In the genomic region with DNA sequence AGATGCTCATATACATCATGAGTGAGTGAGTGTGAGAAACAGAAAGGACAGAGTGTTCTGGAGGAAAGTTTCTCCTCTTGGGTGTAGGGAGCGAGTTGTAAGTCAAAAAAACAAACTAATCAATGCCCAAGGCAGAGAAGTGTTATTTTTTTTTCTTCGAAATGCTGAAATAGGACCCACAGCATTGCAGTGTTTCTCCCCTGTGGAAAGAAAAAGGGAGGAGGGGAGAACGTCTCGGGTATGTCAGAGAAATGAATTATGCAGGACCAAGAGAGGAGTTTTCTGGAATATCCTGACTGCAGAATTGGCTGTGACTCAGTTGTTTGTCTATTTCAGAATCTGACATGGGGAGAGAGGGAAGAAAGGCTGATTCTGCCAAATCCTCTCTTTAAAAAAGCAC, we compare ENCODE assay signal across 15 cellular contexts.
A peak's percentile ranks its signal among the peaks of the same experiment; 100 is the strongest.
DNase-seq lines count a peak whose midpoint lies in the region; ATAC-seq and TF ChIP-seq lines count a peak whose summit lies in the region.
"Had no signal": no experiment of that assay in that cellular context is flagged by ENCODE, and none has a peak within 500 bp of the region (broad histone marks: within the 10 kb centered on the region; RNA-seq: fewer than 3 reads in every experiment).

No MANE protein-coding gene starts in this region.

- ATAC-seq in SK-N-SH treated with all-trans-retinoic acid at 6 μM for 48 hours (peak; percentile 33), T-cell (replicated peaks in 1 of 4) (no peak)

- CTCF ChIA-PET in CD8-positive, alpha-beta memory T cell (lab: Charles Lee), result no interaction called here
- CTCF ChIA-PET in T-cell (lab: Charles Lee), result no interaction called here

- TF ChIP-seq EP300 in suprapubic skin (IDR thresholded peaks at IDR 0.05), result no peak

- H3K9me3 ChIP-seq in suprapubic skin, result no peaks in the 10 kb centered on the region
- no peaks in the 10 kb centered on the region for H3K9me3 ChIP-seq in CD8-positive, alpha-beta memory T cell (ENCODE audit: low read length)
- H3K9me3 ChIP-seq: MG63 had no signal

- no peaks in the 10 kb centered on the region for H3K27me3 ChIP-seq in suprapubic skin
- H3K27me3 ChIP-seq in CD8-positive, alpha-beta memory T cell (ENCODE audit: insufficient read depth, low read length, poor library complexity, severe bottlenecking), result no peaks in the 10 kb centered on the region
- H3K27me3 ChIP-seq: MG63 had no signal

- H3K36me3 ChIP-seq in suprapubic skin, result no peaks in the 10 kb centered on the region
- H3K36me3 ChIP-seq in CD8-positive, alpha-beta memory T cell (ENCODE audit: insufficient read depth, low read length), result no peaks in the 10 kb centered on the region
- H3K36me3 ChIP-seq: MG63 had no signal

- no peak overlapping the region for H3K4me3 ChIP-seq in suprapubic skin
- no peak overlapping the region for H3K4me3 ChIP-seq in CD8-positive, alpha-beta memory T cell (ENCODE audit: low read length)
- H3K4me3 ChIP-seq: MG63 had no signal

- no peak overlapping the region for H3K27ac Mint-ChIP-seq in CD8-positive, alpha-beta memory T cell
- no peak overlapping the region for H3K27ac Mint-ChIP-seq in T-cell
- H3K27ac Mint-ChIP-seq: activated naive CD8-positive, alpha-beta T cell had no signal

- DNase-seq in medulla oblongata (ENCODE audit: extremely low spot score), result peak; percentile 35
- no peak for DNase-seq in suprapubic skin (ENCODE audit: low spot score in 2 of 2)
- no peak for DNase-seq in CD8-positive, alpha-beta memory T cell
- DNase-seq in NCI-H2196 (lab: John Stamatoyannopoulos, UW; ENCODE audit: unreplicated experiment), result no peak
- no peak for DNase-seq in T-cell
- DNase-seq: activated CD4-positive, alpha-beta T cell treated with anti-CD3 and anti-CD28 coated beads, Interleukin-2, amount 50 U/mL, for 48 hours; activated T-cell treated with anti-CD3 and anti-CD28 coated beads, Interleukin-2, amount 50 U/mL, for 24 hours; DMS53; H7; mesendoderm; MG63; NCI-H187 treated with DMSO at 0.1 percent for 48 hours had no signal

- 52% methylated on average over 4 of the region's 4 CpGs for WGBS in suprapubic skin

- peaks cover 2 to 17% of the 10 kb centered on the region in 2 donors for H3K27me3 Mint-ChIP-seq in CD8-positive, alpha-beta memory T cell
- peaks cover 7 to 11% of the 10 kb centered on the region in 2 donors for H3K27me3 Mint-ChIP-seq in T-cell

- no peak overlapping the region for H3K4me3 Mint-ChIP-seq in CD8-positive, alpha-beta memory T cell
- no peak overlapping the region for H3K4me3 Mint-ChIP-seq in T-cell
- H3K4me3 Mint-ChIP-seq: activated naive CD8-positive, alpha-beta T cell; activated T-cell treated with anti-CD3 and anti-CD28 coated beads, Interleukin-2, amount 50 U/mL, for 24 hours had no signal

- no peaks in the 10 kb centered on the region for H3K36me3 Mint-ChIP-seq in CD8-positive, alpha-beta memory T cell
- H3K36me3 Mint-ChIP-seq in T-cell, result no peaks in the 10 kb centered on the region

- peaks cover 2% of the 10 kb centered on the region for H3K4me1 ChIP-seq in suprapubic skin
- H3K4me1 ChIP-seq in CD8-positive, alpha-beta memory T cell (ENCODE audit: insufficient read depth, low read length), result no peaks in the 10 kb centered on the region

- no peak for TF ChIP-seq POLR2A in suprapubic skin (IDR thresholded peaks at IDR 0.05)

- POLR2A ChIA-PET in CD8-positive, alpha-beta memory T cell (lab: Charles Lee), result no interaction called here
- POLR2A ChIA-PET in T-cell (lab: Charles Lee), result no interaction called here

- H3K4me1 Mint-ChIP-seq in CD8-positive, alpha-beta memory T cell, result no peaks in the 10 kb centered on the region
- no peaks in the 10 kb centered on the region for H3K4me1 Mint-ChIP-seq in T-cell

- no peak for TF ChIP-seq CTCF in suprapubic skin (IDR thresholded peaks at IDR 0.05)

- H3K9me3 Mint-ChIP-seq in CD8-positive, alpha-beta memory T cell, result no peaks in the 10 kb centered on the region
- H3K9me3 Mint-ChIP-seq in T-cell, result no peaks in the 10 kb centered on the region
- H3K9me3 Mint-ChIP-seq: activated T-cell treated with anti-CD3 and anti-CD28 coated beads, Interleukin-2, amount 50 U/mL, for 24 hours had no signal

- H3K27ac ChIP-seq in cingulate gyrus (ENCODE audit: low read depth, low read length) (peak overlapping the region; percentile 48), suprapubic skin (peak overlapping the region; percentile 10)
- no peak overlapping the region for H3K27ac ChIP-seq in CD8-positive, alpha-beta memory T cell (ENCODE audit: low read depth, low read length)

TF ChIP-seq in SK-N-SH treated with all-trans-retinoic acid at 6 μM for 48 hours, 23 proteins besides CTCF, POLR2A, EP300 and RAD21:
- TF ChIP-seq TCF4 (CRISPR knock-in tag; IDR thresholded peaks at IDR 0.05; ENCODE audit: borderline replicate concordance) (no peak), ZFP3 (CRISPR knock-in tag; IDR thresholded peaks at IDR 0.05) (no peak)
